Comparison of ENCODE assay signal across 12 cellular contexts in the genomic region with DNA sequence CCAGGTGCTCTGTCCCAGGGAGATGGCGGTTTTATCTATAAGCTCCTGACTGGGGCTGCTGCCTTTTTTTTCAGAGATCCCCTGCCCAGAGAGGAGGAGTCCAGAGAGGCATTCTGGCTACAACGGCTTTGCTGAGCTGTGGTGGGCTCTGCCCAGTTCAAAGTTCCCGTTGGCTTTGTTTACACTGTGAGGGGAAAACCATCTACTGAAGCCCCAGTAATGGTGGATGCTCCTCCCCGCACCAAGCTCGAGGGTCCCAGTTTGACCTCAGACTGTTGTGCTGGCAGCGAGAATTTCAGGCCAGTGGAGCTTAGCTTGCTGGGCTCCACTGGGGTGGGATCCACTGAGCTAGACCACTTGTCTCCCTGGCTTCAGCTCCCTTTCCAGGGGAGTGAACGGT. TPM values are rescaled to one million over a fixed set of nuclear protein-coding genes. Genes with fewer than 3 reads are reported as not detected.
"Had no signal": no experiment of that assay in that cellular context is flagged by ENCODE, and none has a peak within 500 bp of the region (broad histone marks: within the 10 kb centered on the region; RNA-seq: fewer than 3 reads in every experiment).

No MANE protein-coding gene starts in this region.

- FAIRE-seq: H1, H54 had no signal

- ATAC-seq: GM23338, HCT116 had no signal

- H3K4me2 ChIP-seq: GM23338 had no signal

- H2AFZ ChIP-seq: GM23248, GM23338 had no signal

- H3K36me3 ChIP-seq: HAP-1 had no signal

- H3K9me3 ChIP-seq: HAP-1 had no signal

- H3K27ac ChIP-seq: GM23248 had no signal

- H3K4me3 ChIP-seq: GM23248, GM23338, HAP-1 had no signal

- H3K4me1 ChIP-seq: HAP-1 had no signal

- DNase-seq: GM23248, GOT3, H7, H9, HCEC 1CT, HFFc6 had no signal

- H3K9ac ChIP-seq: GM23248 had no signal

RNA-seq across cellular contexts. Expression of a gene that starts 16.4 kb away (rescaled TPM):
- total RNA-seq: GM23248, H4, H7, H9, HFFc6 had no signal
- polyA plus RNA-seq: GM23248 had no signal
